In genomic region chr4:169985881-169986280, GRCh38 we compare ENCODE assay signal across 20 cellular contexts.
"Had no signal": no experiment of that assay in that cellular context is flagged by ENCODE, and none has a peak within 500 bp of the region (broad histone marks: within the 10 kb centered on the region; RNA-seq: fewer than 3 reads in every experiment).

No MANE protein-coding gene starts in this region.

- H3K36me3 ChIP-seq: esophagus squamous epithelium, gastroesophageal sphincter, neutrophil, sigmoid colon, stomach, thyroid gland, upper lobe of left lung, uterus had no signal

- H3K27me3 ChIP-seq: sigmoid colon, thyroid gland, upper lobe of left lung, uterus had no signal

- H3K4me1 ChIP-seq: esophagus squamous epithelium, gastroesophageal sphincter, sigmoid colon, stomach, thyroid gland, upper lobe of left lung, uterus had no signal

- DNase-seq: esophagus squamous epithelium; foreskin fibroblast; glutamatergic neuron; islet precursor cell; left ventricle myocardium superior; mesendoderm; naive B cell; posterior cingulate gyrus; sigmoid colon; stimulated activated naive CD4-positive, alpha-beta T cell; stomach; thyroid gland; upper lobe of left lung; uterus had no signal

- ATAC-seq: gastroesophageal sphincter, left ventricle myocardium superior had no signal

- H3K4me3 ChIP-seq: esophagus squamous epithelium, gastroesophageal sphincter, lung, sigmoid colon, skin epidermis, stomach, thyroid gland, upper lobe of left lung, uterus had no signal

- H3K36me3 Mint-ChIP-seq: naive B cell had no signal

- H3K9me3 Mint-ChIP-seq: dendritic cell treated with granulocyte-macrophage colony-stimulating factor and Interleukin-4, amounts not matched to agents 40 ng/mL and 50 ng/mL, for 4 days; naive B cell; nephron had no signal

- H3K27ac ChIP-seq: esophagus squamous epithelium, gastroesophageal sphincter, neutrophil, sigmoid colon, skin epidermis, stomach, thyroid gland, upper lobe of left lung, uterus had no signal

- H3K4me3 Mint-ChIP-seq: dendritic cell treated with granulocyte-macrophage colony-stimulating factor and Interleukin-4, amounts not matched to agents 40 ng/mL and 50 ng/mL, for 4 days; naive B cell; nephron had no signal

- H3K9me3 ChIP-seq: esophagus squamous epithelium, gastroesophageal sphincter, neutrophil, sigmoid colon, stomach, thyroid gland, upper lobe of left lung, uterus had no signal

- H3K27ac Mint-ChIP-seq: dendritic cell treated with granulocyte-macrophage colony-stimulating factor and Interleukin-4, amounts not matched to agents 40 ng/mL and 50 ng/mL, for 4 days; naive B cell had no signal

- H3K4me1 Mint-ChIP-seq: naive B cell had no signal
